In the genomic region with DNA sequence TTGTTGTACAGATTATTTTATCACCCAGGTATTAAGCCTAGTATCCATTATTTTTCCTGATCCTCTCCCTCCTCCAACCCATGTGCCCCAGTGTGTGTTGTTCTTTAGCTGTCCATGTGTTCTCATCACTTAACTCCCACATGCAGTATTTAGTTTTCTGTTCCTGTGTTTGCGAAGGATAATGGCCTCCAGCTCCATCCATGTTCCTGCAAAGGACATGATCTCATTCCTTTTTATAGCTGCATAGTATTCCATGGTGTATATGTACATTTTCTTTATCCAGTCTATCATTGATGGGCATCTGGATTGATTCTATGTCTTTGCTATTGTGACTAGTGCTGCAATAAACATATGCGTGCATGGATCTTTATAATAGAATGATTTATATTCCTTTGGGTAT, we compare ENCODE assay signal across 7 cellular contexts. TPM values are rescaled to one million over a fixed set of nuclear protein-coding genes. Genes with fewer than 3 reads are reported as not detected.
DNase-seq lines count a peak whose midpoint lies in the region; ATAC-seq, FAIRE-seq and TF ChIP-seq lines count a peak whose summit lies in the region.
"Not testable (repeated sequence)": the region's sequence is repeated elsewhere in the genome, so short reads cannot be mapped to it uniquely, and the experiment has no call there.

No MANE protein-coding gene starts in this region.

- 0 out of 3 replicates have a peak, but pooled peaks cover 11% of the 10 kb centered on the region for H3K79me2 ChIP-seq in K562 (ENCODE audit: control insufficient read depth, insufficient read depth, low read length)

- H3K27me3 ChIP-seq in K562 (ENCODE audit: control insufficient read depth in 2 of 2, insufficient read depth in 2 of 2, low read length in 2 of 2) = not testable (repeated sequence)

- H3K27me3 Mint-ChIP-seq in activated naive CD8-positive, alpha-beta T cell treated with anti-CD3 and anti-CD28 coated beads, Interleukin-2, amount 10 ng/mL, durations not matched to agents 7 days and 5 days; endothelial cell (ENCODE audit: unreplicated experiment); nephron progenitor cell (ENCODE audit: low read depth, poor library complexity); stimulated activated naive B cell treated with anti-CD40 and anti-IgM and Interleukin-4, amounts not matched to agents 10 μg/mL and 1 μg/mL and 100 μg/mL, for 72 hours: not testable (repeated sequence)

- H3K4me1 Mint-ChIP-seq in activated naive CD8-positive, alpha-beta T cell treated with anti-CD3 and anti-CD28 coated beads, Interleukin-2, amount 10 ng/mL, durations not matched to agents 7 days and 5 days; endothelial cell (ENCODE audit: unreplicated experiment); nephron progenitor cell; stimulated activated naive B cell treated with anti-CD40 and anti-IgM and Interleukin-4, amounts not matched to agents 10 μg/mL and 1 μg/mL and 100 μg/mL, for 72 hours: not testable (repeated sequence)

- H3K27ac Mint-ChIP-seq in activated naive CD8-positive, alpha-beta T cell treated with anti-CD3 and anti-CD28 coated beads, Interleukin-2, amount 10 ng/mL, durations not matched to agents 7 days and 5 days = peak overlapping the region; percentile 46
- H3K27ac Mint-ChIP-seq in endothelial cell (ENCODE audit: unreplicated experiment) = not testable (repeated sequence)
- H3K27ac Mint-ChIP-seq in nephron progenitor cell = peak overlapping the region; percentile 74
- peak overlapping the region; percentile 42 for H3K27ac Mint-ChIP-seq in stimulated activated naive B cell treated with anti-CD40 and anti-IgM and Interleukin-4, amounts not matched to agents 10 μg/mL and 1 μg/mL and 100 μg/mL, for 72 hours

- TF ChIP-seq CTCF in A549 (IDR thresholded peaks at IDR 0.05); HEK293 (tag by site-specific recombination; IDR thresholded peaks at IDR 0.05); K562 (IDR thresholded peaks at IDR 0.05 in 2 of 3, conservative IDR thresholded peaks at IDR 0.05 in 1 of 3; ENCODE audit: insufficient read depth in 2 of 3, low read depth in 1 of 3, low read length in 3 of 3); endothelial cell (IDR thresholded peaks at IDR 0.05; ENCODE audit: unreplicated experiment); nephron progenitor cell (IDR thresholded peaks at IDR 0.05): not testable (repeated sequence)

- H3K4me2 ChIP-seq in A549; K562 (ENCODE audit: insufficient read depth, low read length): not testable (repeated sequence)

- H4K20me1 ChIP-seq in K562 (replicated peaks; ENCODE audit: control insufficient read depth, insufficient read depth, low read length) = not testable (repeated sequence)

- H3K36me3 ChIP-seq in HEK293 (ENCODE audit: control insufficient read depth in 2 of 2, insufficient read depth in 1 of 2, low read length in 2 of 2) (peaks cover 74 to 84% of the 10 kb centered on the region in 2 experiments), K562 (ENCODE audit: control insufficient read depth, insufficient read depth, low read length) (peaks cover 70% of the 10 kb centered on the region)

- intact Hi-C loops in K562 (cut with micrococcal nuclease) = not testable (repeated sequence)

- not testable (repeated sequence) for H3K27ac ChIP-seq in A549; HEK293 (ENCODE audit: extremely low read depth, low read depth, low read length); K562 (ENCODE audit: extremely low read depth, low read depth, low read length)

- TF ChIP-seq RAD21 in A549 (conservative IDR thresholded peaks at IDR 0.05 in 1 of 2, IDR thresholded peaks at IDR 0.05 in 1 of 2); K562 (CRISPR knock-in tag; conservative IDR thresholded peaks at IDR 0.05 in 1 of 2, IDR thresholded peaks at IDR 0.05 in 1 of 2): not testable (repeated sequence)

- not testable (repeated sequence) for H3K9me3 ChIP-seq in A549; HEK293 (ENCODE audit: control insufficient read depth, insufficient read depth, low read depth, low read length); K562 (replicated peaks; ENCODE audit: control insufficient read depth, insufficient read depth, low read depth, low read length)

- in situ Hi-C loops in K562 (cut with MboI) = not testable (repeated sequence)

- WGBS in A549 (ENCODE audit: missing lambda C conversion rate) = 94% methylated on average over 2 of the region's 2 CpGs
- 92% methylated on average over 2 of the region's 2 CpGs for WGBS in K562 (ENCODE audit: insufficient coverage, low coverage, missing lambda C conversion rate)

- TF ChIP-seq POLR2A in A549 (IDR thresholded peaks at IDR 0.05; ENCODE audit: low read length); K562 (conservative IDR thresholded peaks at IDR 0.05): not testable (repeated sequence)

- H3K9me3 Mint-ChIP-seq in activated naive CD8-positive, alpha-beta T cell treated with anti-CD3 and anti-CD28 coated beads, Interleukin-2, amount 10 ng/mL, durations not matched to agents 7 days and 5 days; endothelial cell (ENCODE audit: unreplicated experiment); stimulated activated naive B cell treated with anti-CD40 and anti-IgM and Interleukin-4, amounts not matched to agents 10 μg/mL and 1 μg/mL and 100 μg/mL, for 72 hours: not testable (repeated sequence)
- peaks cover 11% of the 10 kb centered on the region for H3K9me3 Mint-ChIP-seq in nephron progenitor cell

- peaks cover 47% of the 10 kb centered on the region for H3K36me3 Mint-ChIP-seq in activated naive CD8-positive, alpha-beta T cell treated with anti-CD3 and anti-CD28 coated beads, Interleukin-2, amount 10 ng/mL, durations not matched to agents 7 days and 5 days
- H3K36me3 Mint-ChIP-seq in endothelial cell (ENCODE audit: low read depth, unreplicated experiment) (peaks cover 27% of the 10 kb centered on the region), nephron progenitor cell (ENCODE audit: low read depth) (peaks cover 90% of the 10 kb centered on the region)
- peaks cover 27 to 44% of the 10 kb centered on the region in 2 donors for H3K36me3 Mint-ChIP-seq in stimulated activated naive B cell treated with anti-CD40 and anti-IgM and Interleukin-4, amounts not matched to agents 10 μg/mL and 1 μg/mL and 100 μg/mL, for 72 hours

- not testable (repeated sequence) for H3K4me1 ChIP-seq in A549; HEK293 (ENCODE audit: control insufficient read depth, insufficient read depth, low read length); K562 (replicated peaks in 1 of 2; ENCODE audit: control insufficient read depth in 2 of 2, insufficient read depth in 2 of 2, low read length in 2 of 2)

- not testable (repeated sequence) for H3K4me3 ChIP-seq in A549; HEK293 (ENCODE audit: low read depth, low read length); K562

- H3K9ac ChIP-seq in K562 (ENCODE audit: insufficient read depth in 1 of 2, low read depth in 2 of 2, low read length in 2 of 2) = not testable (repeated sequence)

- FAIRE-seq in A549 (lab: Jason Lieb, UNC); K562 (lab: Jason Lieb, UNC): not testable (repeated sequence)

- not testable (repeated sequence) for ATAC-seq in A549; activated naive CD8-positive, alpha-beta T cell treated with anti-CD3 and anti-CD28 coated beads, Interleukin-2, amount 10 ng/mL, durations not matched to agents 7 days and 5 days (ENCODE audit: low read depth); K562; stimulated activated naive B cell treated with anti-CD40 and anti-IgM and Interleukin-4, amounts not matched to agents 10 μg/mL and 1 μg/mL and 100 μg/mL, for 72 hours (replicated peaks)

- not testable (repeated sequence) for BruUV-seq in K562 (replicated peaks; lab: Mats Ljungman, UMichigan)

- H3K9me1 ChIP-seq in K562 (ENCODE audit: control insufficient read depth, insufficient read depth, low read length) = not testable (repeated sequence)

- not testable (repeated sequence) for H2AFZ ChIP-seq in K562 (ENCODE audit: low read depth, low read length)

- POLR2A ChIA-PET in A549 (lab: Yijun Ruan, JAX); HEK293 (lab: Yijun Ruan, JAX); activated naive CD8-positive, alpha-beta T cell treated with anti-CD3 and anti-CD28 coated beads, Interleukin-2, amount 10 ng/mL, durations not matched to agents 7 days and 5 days (lab: Charles Lee): not testable (repeated sequence)
- POLR2A ChIA-PET in K562 (lab: Yijun Ruan, JAX) = interaction anchor here (1.0 kb wide), 1 partner anchor 9 kb away, joined by 3 read pairs; no protein-coding TSS in a partner anchor

- H3K4me3 Mint-ChIP-seq in activated naive CD8-positive, alpha-beta T cell treated with anti-CD3 and anti-CD28 coated beads, Interleukin-2, amount 10 ng/mL, durations not matched to agents 7 days and 5 days; nephron progenitor cell; stimulated activated naive B cell treated with anti-CD40 and anti-IgM and Interleukin-4, amounts not matched to agents 10 μg/mL and 1 μg/mL and 100 μg/mL, for 72 hours: not testable (repeated sequence)
- peak overlapping the region; percentile 26 for H3K4me3 Mint-ChIP-seq in endothelial cell (ENCODE audit: unreplicated experiment)

- not testable (repeated sequence) for TF ChIP-seq EP300 in A549 (IDR thresholded peaks at IDR 0.05); K562 (IDR thresholded peaks at IDR 0.05; ENCODE audit: low read length)

- DNase-seq in A549 (ENCODE audit: low read depth in 1 of 2, low spot score in 1 of 2); activated naive CD8-positive, alpha-beta T cell treated with anti-CD3 and anti-CD28 coated beads, Interleukin-2, amount 10 ng/mL, durations not matched to agents 7 days and 5 days; K562 (ENCODE audit: extremely low read depth in 1 of 4, low spot score in 3 of 4); endothelial cell (ENCODE audit: low spot score); nephron progenitor cell; stimulated activated naive B cell treated with anti-CD40 and anti-IgM and Interleukin-4, amounts not matched to agents 10 μg/mL and 1 μg/mL and 100 μg/mL, for 72 hours: not testable (repeated sequence)

- CTCF ChIA-PET in A549 (lab: Yijun Ruan, JAX) = interaction anchor here (0.5 kb wide), 1 partner anchor 258 kb away, joined by 5 read pairs; no protein-coding TSS in a partner anchor
- CTCF ChIA-PET in HEK293 (lab: Yijun Ruan, JAX); K562 (lab: Yijun Ruan, JAX; ENCODE audit: low intra/inter-chr PET ratio): not testable (repeated sequence)

RNA-seq across cellular contexts. Expression of a gene that starts 13.2 kb away (rescaled TPM):
- 24.5 and 25.4 TPM in 2 replicates for polyA plus RNA-seq in A549 (2011; rRNA removed)
- 6.4 and 6.7 TPM in 2 replicates for polyA plus RNA-seq in A549 (2012; cell fraction: cytosol; rRNA removed)
- 4.3 and 6.2 TPM in 2 replicates for polyA plus RNA-seq in A549 (2012; cell fraction: nucleus; rRNA removed)
- 29.9 to 33.4 TPM (median 30.5 TPM) in 3 replicates for polyA plus RNA-seq in A549 (2017; fragmentation: RNase III; extraction: RNeasy Plus Mini Kit Qiagen cat#74134 plus additional on column Dnase treatment)
- 6.9 and 7.6 TPM in 2 replicates for polyA minus RNA-seq in A549 (2011; rRNA and poly(A)+ RNA removed)
- total RNA-seq in activated naive CD8-positive, alpha-beta T cell treated with anti-CD3 and anti-CD28 coated beads, Interleukin-2, amount 10 ng/mL, durations not matched to agents 7 days and 5 days = 10 to 100 TPM; 59.2 to 61.7 TPM
- 11.1 and 56.9 TPM in 2 replicates for total RNA-seq in K562 (2011; cell fraction: chromatin; rRNA removed; ENCODE audit: low replicate concordance)
- total RNA-seq in K562 (2011; cell fraction: nucleolus; rRNA removed) = 5.5 and 8.9 TPM in 2 replicates
- 15.3 and 20.2 TPM in 2 replicates for total RNA-seq in K562 (2011; cell fraction: nucleoplasm; rRNA removed)
- total RNA-seq in K562 (2014; rRNA removed) = 31.3 and 34.8 TPM in 2 replicates
- 45.5 and 54.6 TPM in 2 replicates for total RNA-seq in K562 (2014; rRNA removed; fragmentation: Illumina TruSeq; extraction: Trizol)
- 47.7 and 55.1 TPM in 2 replicates for total RNA-seq in K562 (2015; rRNA removed; fragmentation: Illumina TruSeq; extraction: Trizol)
- 41.4 and 45.1 TPM in 2 replicates for total RNA-seq in K562 (2021)
- 17.9 and 24.2 TPM in 2 replicates for polyA plus RNA-seq in K562 (2011; rRNA removed)
- polyA plus RNA-seq in K562 (2011; cell fraction: cytosol; rRNA removed) = 4.9 and 10.3 TPM in 2 replicates
- 11.0 and 13.3 TPM in 2 replicates for polyA plus RNA-seq in K562 (2011; cell fraction: nucleus; rRNA removed)
- polyA plus RNA-seq in K562 (2012) = 35.6 and 40.5 TPM in 2 replicates
- polyA plus RNA-seq in K562 (2014; fragmentation: Illumina TruSeq; extraction: Trizol) = 53.5 and 63.5 TPM in 2 replicates
- polyA plus RNA-seq in K562 (2014; fragmentation: Nextera tagmentation; extraction: Ambion mirVana) = 10 to 100 TPM; 21.9 to 26.8 TPM
- 24.8 and 31.5 TPM in 2 replicates for polyA plus RNA-seq in K562 (2014; rRNA removed)
- 37.7 and 45.4 TPM in 2 replicates for polyA minus RNA-seq in K562 (2011; rRNA and poly(A)+ RNA removed)
- polyA minus RNA-seq in K562 (2011; cell fraction: cytosol; rRNA and poly(A)+ RNA removed) = 16.1 and 18.2 TPM in 2 replicates
- polyA minus RNA-seq in K562 (2011; cell fraction: nucleus; rRNA and poly(A)+ RNA removed) = 11.2 and 24.5 TPM in 2 replicates
- total RNA-seq in endothelial cell (ENCODE audit: unreplicated experiment) = 58.1 TPM

RNA-seq across cellular contexts. Expression of a gene that starts 18.1 kb away (rescaled TPM):
- 23.1 and 26.7 TPM in 2 replicates for polyA plus RNA-seq in A549 (2011; rRNA removed)
- 4.7 and 5.1 TPM in 2 replicates for polyA plus RNA-seq in A549 (2012; cell fraction: cytosol; rRNA removed)
- polyA plus RNA-seq in A549 (2012; cell fraction: nucleus; rRNA removed) = 7.0 and 12.9 TPM in 2 replicates
- polyA plus RNA-seq in A549 (2017; fragmentation: RNase III; extraction: RNeasy Plus Mini Kit Qiagen cat#74134 plus additional on column Dnase treatment) = 12.6 to 14.5 TPM (median 12.6 TPM) in 3 replicates
- polyA minus RNA-seq in A549 (2011; rRNA and poly(A)+ RNA removed) = 9.5 TPM in 2 replicates
- total RNA-seq in activated naive CD8-positive, alpha-beta T cell treated with anti-CD3 and anti-CD28 coated beads, Interleukin-2, amount 10 ng/mL, durations not matched to agents 7 days and 5 days = 10 to 100 TPM; 41.7 to 45.8 TPM
- total RNA-seq in K562 (2011; cell fraction: chromatin; rRNA removed; ENCODE audit: low replicate concordance) = 37.8 and 110 TPM in 2 replicates
- total RNA-seq in K562 (2011; cell fraction: nucleolus; rRNA removed) = 16.7 and 18.0 TPM in 2 replicates
- total RNA-seq in K562 (2011; cell fraction: nucleoplasm; rRNA removed) = 44.4 and 68.8 TPM in 2 replicates
- total RNA-seq in K562 (2014; rRNA removed) = 21.6 and 23.7 TPM in 2 replicates
- 29.8 and 31.6 TPM in 2 replicates for total RNA-seq in K562 (2014; rRNA removed; fragmentation: Illumina TruSeq; extraction: Trizol)
- total RNA-seq in K562 (2015; rRNA removed; fragmentation: Illumina TruSeq; extraction: Trizol) = 29.3 and 30.6 TPM in 2 replicates
- total RNA-seq in K562 (2021) = 22.5 and 24.6 TPM in 2 replicates
- 18.8 and 24.6 TPM in 2 replicates for polyA plus RNA-seq in K562 (2011; rRNA removed)
- polyA plus RNA-seq in K562 (2011; cell fraction: cytosol; rRNA removed) = 6.4 and 12.6 TPM in 2 replicates
- 31.2 and 44.9 TPM in 2 replicates for polyA plus RNA-seq in K562 (2011; cell fraction: nucleus; rRNA removed)
- polyA plus RNA-seq in K562 (2012) = 14.7 and 22.9 TPM in 2 replicates
- 22.5 and 28.1 TPM in 2 replicates for polyA plus RNA-seq in K562 (2014; fragmentation: Illumina TruSeq; extraction: Trizol)
- 10 to 100 TPM in 1 of 2 experiments, 1 to 10 TPM in 1; 8.4 to 12.2 TPM for polyA plus RNA-seq in K562 (2014; fragmentation: Nextera tagmentation; extraction: Ambion mirVana)
- polyA plus RNA-seq in K562 (2014; rRNA removed) = 20.3 and 24.0 TPM in 2 replicates
- 20.3 and 24.2 TPM in 2 replicates for polyA minus RNA-seq in K562 (2011; rRNA and poly(A)+ RNA removed)
- 10.3 and 10.6 TPM in 2 replicates for polyA minus RNA-seq in K562 (2011; cell fraction: cytosol; rRNA and poly(A)+ RNA removed)
- 14.4 and 31.3 TPM in 2 replicates for polyA minus RNA-seq in K562 (2011; cell fraction: nucleus; rRNA and poly(A)+ RNA removed)
- total RNA-seq in endothelial cell (ENCODE audit: unreplicated experiment) = 51.6 TPM
